Comparison of ENCODE assay signal across 11 cellular contexts in the genomic region with DNA sequence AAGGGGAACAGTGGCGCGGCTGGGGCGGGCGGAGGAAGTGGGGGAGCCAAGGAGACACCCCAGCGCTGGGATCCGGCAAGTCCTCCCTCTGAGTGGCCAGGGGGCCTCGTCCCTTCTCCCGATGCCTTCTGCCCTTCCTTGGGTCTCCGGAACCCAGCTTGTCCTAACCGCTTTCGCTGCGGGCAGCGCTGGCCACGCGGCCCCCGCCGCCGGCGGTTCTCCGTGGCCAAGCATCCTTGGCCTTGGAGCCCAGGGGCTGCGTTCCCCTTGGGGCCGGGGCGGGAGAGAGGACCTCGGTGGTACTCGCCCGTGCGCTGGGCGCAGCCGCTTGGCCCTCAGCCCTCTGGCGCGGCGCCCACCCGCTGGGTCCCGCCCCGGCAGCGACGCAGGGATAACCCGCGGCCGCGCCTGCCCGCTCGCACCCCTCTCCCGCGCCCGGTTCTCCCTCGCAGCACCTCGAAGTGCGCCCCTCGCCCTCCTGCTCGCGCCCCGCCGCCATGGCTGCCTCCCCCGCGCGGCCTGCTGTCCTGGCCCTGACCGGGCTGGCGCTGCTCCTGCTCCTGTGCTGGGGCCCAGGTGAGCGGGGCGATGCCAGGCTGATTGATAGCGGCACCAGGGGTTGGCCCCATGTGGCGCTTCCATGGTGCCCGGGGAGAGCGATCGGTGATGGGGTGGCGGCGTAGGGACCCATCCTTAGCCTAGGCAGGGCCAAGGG.
DNase-seq lines count a peak whose midpoint lies in the region; ATAC-seq, FAIRE-seq and TF ChIP-seq lines count a peak whose summit lies in the region.
"Had no signal": no experiment of that assay in that cellular context is flagged by ENCODE, and none has a peak within 500 bp of the region (broad histone marks: within the 10 kb centered on the region; RNA-seq: fewer than 3 reads in every experiment).

No MANE protein-coding gene starts in this region.

- H3K14ac ChIP-seq in neuronal stem cell (ENCODE audit: low read length) = peak overlapping the region; percentile 73

- H2AK5ac ChIP-seq in neuronal stem cell (ENCODE audit: low read depth, low read length) = peak overlapping the region; percentile 49

- WGBS in A549 (ENCODE audit: missing lambda C conversion rate) = 81% methylated on average over 22 of the region's 68 CpGs
- WGBS in neuronal stem cell (ENCODE audit: extremely low coverage in 2 of 2, insufficient read length in 2 of 2, insufficient replicate concordance in 1 of 2), 2 donors = no CpG with 5 or more reads among the region's 68 CpGs

- peak overlapping the region; percentile 40 for H2BK120ac ChIP-seq in neuronal stem cell (ENCODE audit: low read depth, low read length)

- H3K4me1 ChIP-seq in A549 (no peaks in the 10 kb centered on the region), neuronal stem cell (ENCODE audit: control insufficient read depth in 2 of 2, insufficient read depth in 1 of 2, low read depth in 1 of 2, low read length in 2 of 2) (peaks cover 3 to 12% of the 10 kb centered on the region in 2 donors), Caco-2 (no peaks in the 10 kb centered on the region)

- H2BK15ac ChIP-seq in neuronal stem cell (ENCODE audit: low read length) = peak overlapping the region; percentile 95

- H4K91ac ChIP-seq in neuronal stem cell (ENCODE audit: low read depth, low read length, poor library complexity) = no peak overlapping the region

- H3K4me3 Mint-ChIP-seq in Caco-2 (ENCODE audit: unreplicated experiment) = no peak overlapping the region

- TF ChIP-seq EP300 in A549 (IDR thresholded peaks at IDR 0.05) = no peak

- no peak overlapping the region for H3K27ac Mint-ChIP-seq in Caco-2 (ENCODE audit: unreplicated experiment)

- H3K4me1 Mint-ChIP-seq in Caco-2 (ENCODE audit: low read depth, unreplicated experiment) = no peaks in the 10 kb centered on the region

- FAIRE-seq in A549 (lab: Jason Lieb, UNC) (no peak), GM19239 (lab: Jason Lieb, UNC) (no peak)

- H2AFZ ChIP-seq in neuronal stem cell (ENCODE audit: low read length) = peak overlapping the region; percentile 69

- H3K36me3 ChIP-seq in neuronal stem cell (replicated peaks in 1 of 2; ENCODE audit: control insufficient read depth in 2 of 2, insufficient read depth in 2 of 2, low read length in 2 of 2) (no peaks in the 10 kb centered on the region), Caco-2 (ENCODE audit: control insufficient read depth, insufficient read depth, low read length) (no peaks in the 10 kb centered on the region)

- TF ChIP-seq CTCF in A549 (IDR thresholded peaks at IDR 0.05) (no peak), Caco-2 (IDR thresholded peaks at IDR 0.05; ENCODE audit: insufficient read depth in 1 of 2, low read depth in 1 of 2, low read length in 1 of 2, severe bottlenecking in 1 of 2, unreplicated experiment in 1 of 2) (no peak)

- H3K36me3 Mint-ChIP-seq in Caco-2 (ENCODE audit: insufficient read depth, unreplicated experiment) = no peaks in the 10 kb centered on the region

- TF ChIP-seq POLR2A in A549 (IDR thresholded peaks at IDR 0.05; ENCODE audit: low read length) = no peak

- H3K27ac ChIP-seq in A549 (no peak overlapping the region), neuronal stem cell (replicated peaks; ENCODE audit: low read length) (no peak overlapping the region)

- H2BK12ac ChIP-seq in neuronal stem cell (ENCODE audit: low read length) = peak overlapping the region; percentile 85

- peaks cover 3% of the 10 kb centered on the region for H3K9me3 Mint-ChIP-seq in Caco-2 (ENCODE audit: unreplicated experiment)

- H4K8ac ChIP-seq in neuronal stem cell (ENCODE audit: low read depth, low read length) = peak overlapping the region; percentile 94

- H3K4ac ChIP-seq in neuronal stem cell (ENCODE audit: low read length) = peak overlapping the region; percentile 10

- H2BK5ac ChIP-seq in neuronal stem cell (ENCODE audit: low read length) = peak overlapping the region; percentile 40

- H3K23ac ChIP-seq in neuronal stem cell (ENCODE audit: low read depth, low read length, poor library complexity) = peak overlapping the region; percentile 86

- DNase-seq in A549 (ENCODE audit: low read depth in 1 of 2, low spot score in 1 of 2) = no peak
- DNase-seq in activated T-cell treated with anti-CD3 and anti-CD28 coated beads, Interleukin-2, amount 50 U/mL, for 48 hours = peak; percentile 45 to 48
- DNase-seq in Right ventricle myocardium superior = peak; percentile 62
- no peak for DNase-seq in neuronal stem cell (ENCODE audit: low spot score)
- no peak for DNase-seq in HEK293T (ENCODE audit: extremely low spot score)
- DNase-seq in Caco-2 = no peak
- no peak for DNase-seq in GM19239 (ENCODE audit: insufficient read length, low spot score)
- DNase-seq: hippocampal formation, NCI-H2029 had no signal

- H3K4me3 ChIP-seq in A549 = no peak overlapping the region
- peak overlapping the region in 1 of 2 donors; percentile 80 for H3K4me3 ChIP-seq in neuronal stem cell (ENCODE audit: low read length in 2 of 2)
- H3K4me3 ChIP-seq in Caco-2 (ENCODE audit: low read depth, low read length) = no peak overlapping the region

- H3K79me1 ChIP-seq in neuronal stem cell (ENCODE audit: low read depth, low read length) = peaks cover 1% of the 10 kb centered on the region

- no peaks in the 10 kb centered on the region for H3K9me3 ChIP-seq in A549
- H3K9me3 ChIP-seq in neuronal stem cell (replicated peaks in 1 of 2; ENCODE audit: control insufficient read depth in 2 of 2, insufficient read depth in 1 of 2, low read depth in 1 of 2, low read length in 2 of 2) = no peaks in the 10 kb centered on the region
- H3K9me3 ChIP-seq in Caco-2 = no peaks in the 10 kb centered on the region

- TF ChIP-seq RAD21 in A549 (conservative IDR thresholded peaks at IDR 0.05 in 1 of 2, IDR thresholded peaks at IDR 0.05 in 1 of 2) = no peak

- ATAC-seq in A549 (no peak), Right ventricle myocardium superior (ENCODE audit: poor library complexity) (peak; percentile 85), GM18858 (IDR thresholded peaks at IDR 0.05; ENCODE audit: unreplicated experiment) (no peak)
- ATAC-seq: HCT116 had no signal

- no TSS peak for BruUV-seq in Caco-2 (replicated peaks; lab: Mats Ljungman, UMichigan)

- peak overlapping the region; percentile 88 for H3K9ac ChIP-seq in neuronal stem cell (ENCODE audit: low read depth, low read length, poor library complexity)

- H3K27me3 ChIP-seq in neuronal stem cell (ENCODE audit: control insufficient read depth in 3 of 3, insufficient read depth in 3 of 3, low read depth in 1 of 3, low read length in 3 of 3) = peaks cover 5 to 28% (median 25%) of the 10 kb centered on the region in 3 experiments
- H3K27me3 ChIP-seq in Caco-2 (replicated peaks; ENCODE audit: control insufficient read depth, insufficient read depth, low read length) = no peaks in the 10 kb centered on the region

- POLR2A ChIA-PET in A549 (lab: Yijun Ruan, JAX) = no interaction called here
- POLR2A ChIA-PET in HEK293T (lab: Yijun Ruan, JAX) = no interaction called here
- POLR2A ChIA-PET in Caco-2 (lab: Charles Lee) = no interaction called here

- H3K4me2 ChIP-seq in A549 = peak overlapping the region; percentile 37
- peak overlapping the region; percentile 95 for H3K4me2 ChIP-seq in neuronal stem cell (ENCODE audit: insufficient read depth, low read length, poor library complexity, severe bottlenecking)

- H3K27me3 Mint-ChIP-seq in Caco-2 (ENCODE audit: insufficient read depth, unreplicated experiment) = peaks cover 4% of the 10 kb centered on the region

- intact Hi-C loops in Right ventricle myocardium superior (cut with DNase I) = no loop called here
- intact Hi-C loops in Caco-2 (cut with micrococcal nuclease; ENCODE audit: unreplicated experiment) = no loop called here

- peak overlapping the region; percentile 95 for H3K18ac ChIP-seq in neuronal stem cell (ENCODE audit: low read length)

- CTCF ChIA-PET in A549 (lab: Yijun Ruan, JAX) = no interaction called here
- CTCF ChIA-PET in HEK293T (lab: Yijun Ruan, JAX) = no interaction called here
- CTCF ChIA-PET in Caco-2 (lab: Charles Lee) = no interaction called here

TF ChIP-seq in A549, 52 proteins besides CTCF, POLR2A, EP300 and RAD21:
- TF ChIP-seq HMGXB4 (CRISPR knock-in tag; IDR thresholded peaks at IDR 0.05; ENCODE audit: borderline replicate concordance) = no peak

TF ChIP-seq in HEK293T, 16 proteins besides CTCF, POLR2A, EP300 and RAD21:
- TF ChIP-seq BHLHE40 (IDR thresholded peaks at IDR 0.05; ENCODE audit: borderline replicate concordance) (no peak), FOXK2 (IDR thresholded peaks at IDR 0.05) (no peak), SUZ12 (IDR thresholded peaks at IDR 0.05) (no peak), FOXM1 (IDR thresholded peaks at IDR 0.05; ENCODE audit: borderline replicate concordance) (no peak), CTBP1 (IDR thresholded peaks at IDR 0.05; ENCODE audit: borderline replicate concordance) (no peak), ARNT (IDR thresholded peaks at IDR 0.05) (no peak), SP1 (IDR thresholded peaks at IDR 0.05) (no peak), LEF1 (IDR thresholded peaks at IDR 0.05; ENCODE audit: borderline replicate concordance) (no peak), TARDBP (IDR thresholded peaks at IDR 0.05) (no peak), HDGF (IDR thresholded peaks at IDR 0.05; ENCODE audit: borderline replicate concordance) (no peak), L3MBTL2 (conservative IDR thresholded peaks at IDR 0.05) (no peak), FOXA1 (IDR thresholded peaks at IDR 0.05) (no peak), ELF4 (IDR thresholded peaks at IDR 0.05) (no peak)
- TF ChIP-seq, protein P1, sequence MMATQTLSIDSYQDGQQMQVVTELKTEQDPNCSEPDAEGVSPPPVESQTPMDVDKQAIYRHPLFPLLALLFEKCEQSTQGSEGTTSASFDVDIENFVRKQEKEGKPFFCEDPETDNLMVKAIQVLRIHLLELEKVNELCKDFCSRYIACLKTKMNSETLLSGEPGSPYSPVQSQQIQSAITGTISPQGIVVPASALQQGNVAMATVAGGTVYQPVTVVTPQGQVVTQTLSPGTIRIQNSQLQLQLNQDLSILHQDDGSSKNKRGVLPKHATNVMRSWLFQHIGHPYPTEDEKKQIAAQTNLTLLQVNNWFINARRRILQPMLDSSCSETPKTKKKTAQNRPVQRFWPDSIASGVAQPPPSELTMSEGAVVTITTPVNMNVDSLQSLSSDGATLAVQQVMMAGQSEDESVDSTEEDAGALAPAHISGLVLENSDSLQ (IDR thresholded peaks at IDR 0.05) = no peak

Comparison
In these comparisons a context has a peak if more than half of its experiments do, and no peak if none do; other contexts are left out.
1. DNase-seq: peak in activated T-cell treated with anti-CD3 and anti-CD28 coated beads, Interleukin-2, amount 50 U/mL, for 48 hours (2 of 2) and Right ventricle myocardium superior (single experiment); none in A549 (0 of 2), neuronal stem cell (single experiment), HEK293T (single experiment), Caco-2 (0 of 2) and GM19239 (single experiment).